In genomic region chr14:60721331-60722162, GRCh38 we compare ENCODE assay signal across 8 cellular contexts. TPM values are rescaled to one million over a fixed set of nuclear protein-coding genes. Genes with fewer than 3 reads are reported as not detected.
DNase-seq lines count a peak whose midpoint lies in the region; ATAC-seq and TF ChIP-seq lines count a peak whose summit lies in the region.

No MANE protein-coding gene starts in this region.

- H3K27me3 ChIP-seq in foreskin keratinocyte (no peaks in the 10 kb centered on the region), uterus (no peaks in the 10 kb centered on the region)

- ATAC-seq in foreskin keratinocyte (peak; percentile 62), GM19467 (IDR thresholded peaks at IDR 0.05; ENCODE audit: unreplicated experiment) (no peak)

- no peaks in the 10 kb centered on the region for H3K27me3 Mint-ChIP-seq in osteocyte (ENCODE audit: unreplicated experiment)

- H3K4me1 Mint-ChIP-seq in osteocyte (ENCODE audit: unreplicated experiment): peaks cover 43% of the 10 kb centered on the region

- no peaks in the 10 kb centered on the region for H3K9me3 Mint-ChIP-seq in osteocyte (ENCODE audit: unreplicated experiment)

- H3K4me3 ChIP-seq in uterus: peak overlapping the region; percentile 60 to 64

- peak overlapping the region; percentile 100 for H3K4me3 Mint-ChIP-seq in osteocyte (ENCODE audit: unreplicated experiment)

- H3K36me3 Mint-ChIP-seq in osteocyte (ENCODE audit: unreplicated experiment): peaks cover 33% of the 10 kb centered on the region

- H3K36me3 ChIP-seq in uterus: no peaks in the 10 kb centered on the region

- intact Hi-C loops in uterus (cut with DNase I; ENCODE audit: low total_unique reads): no loop called here

- H3K27ac ChIP-seq in foreskin keratinocyte: no peak overlapping the region
- peak overlapping the region in 1 of 2 donors; percentile 80 for H3K27ac ChIP-seq in uterus

- peak; percentile 66 for DNase-seq in NCI-H82 (lab: John Stamatoyannopoulos, UW)
- no peak for DNase-seq in NCI-H82 treated with DMSO at 0.1 percent for 48 hours (lab: John Stamatoyannopoulos, UW; ENCODE audit: unreplicated experiment)
- DNase-seq in NCI-H69 (lab: John Stamatoyannopoulos, UW): peak; percentile 79
- DNase-seq in activated gamma-delta T cell (lab: John Stamatoyannopoulos, UW): peak; percentile 53
- peak; percentile 44 to 71 for DNase-seq in foreskin keratinocyte
- peak; percentile 88 for DNase-seq in osteocyte (ENCODE audit: extremely low spot score, unreplicated experiment)
- DNase-seq in uterus: peak; percentile 42 to 50

- H3K9me3 ChIP-seq in uterus: no peaks in the 10 kb centered on the region

- peak overlapping the region; percentile 92 for H3K27ac Mint-ChIP-seq in osteocyte (ENCODE audit: unreplicated experiment)

- H3K4me1 ChIP-seq in foreskin keratinocyte (peaks cover 7% of the 10 kb centered on the region), uterus (no peaks in the 10 kb centered on the region)

- peak; percentile 62 for TF ChIP-seq CTCF in foreskin keratinocyte (conservative IDR thresholded peaks at IDR 0.05)
- TF ChIP-seq CTCF in osteocyte (IDR thresholded peaks at IDR 0.05): peak; percentile 40
- TF ChIP-seq CTCF in uterus (IDR thresholded peaks at IDR 0.05): peak in 3 of 4 experiments; percentile 11 to 47 (median 35)

- no peak for TF ChIP-seq POLR2A in uterus (IDR thresholded peaks at IDR 0.05)

RNA-seq across cellular contexts. Expression of gene SIX4, which starts 2.6 kb away (rescaled TPM):
- total RNA-seq in foreskin keratinocyte: 10.8 and 12.0 TPM in 2 replicates
- 1.8 and 2.6 TPM in 2 replicates for polyA plus RNA-seq in foreskin keratinocyte
- total RNA-seq in osteocyte: 80.0 and 80.1 TPM in 2 replicates
- total RNA-seq in uterus: 1 to 10 TPM in 3 of 4 donors, under 1 TPM in 1; 0.26 to 9.7 (median 3.5) TPM

RNA-seq across cellular contexts. Expression of gene MNAT1, which starts 13.0 kb away (rescaled TPM):
- total RNA-seq in foreskin keratinocyte: 64.9 and 71.1 TPM in 2 replicates
- 53.2 and 64.0 TPM in 2 replicates for polyA plus RNA-seq in foreskin keratinocyte
- 57.5 and 59.9 TPM in 2 replicates for total RNA-seq in osteocyte
- total RNA-seq in uterus: 10 to 100 TPM in 3 of 4 donors, 1 to 10 TPM in 1; 4.4 to 69.7 (median 46.9) TPM
